ENCODE assay signal across 8 cellular contexts in the genomic region with DNA sequence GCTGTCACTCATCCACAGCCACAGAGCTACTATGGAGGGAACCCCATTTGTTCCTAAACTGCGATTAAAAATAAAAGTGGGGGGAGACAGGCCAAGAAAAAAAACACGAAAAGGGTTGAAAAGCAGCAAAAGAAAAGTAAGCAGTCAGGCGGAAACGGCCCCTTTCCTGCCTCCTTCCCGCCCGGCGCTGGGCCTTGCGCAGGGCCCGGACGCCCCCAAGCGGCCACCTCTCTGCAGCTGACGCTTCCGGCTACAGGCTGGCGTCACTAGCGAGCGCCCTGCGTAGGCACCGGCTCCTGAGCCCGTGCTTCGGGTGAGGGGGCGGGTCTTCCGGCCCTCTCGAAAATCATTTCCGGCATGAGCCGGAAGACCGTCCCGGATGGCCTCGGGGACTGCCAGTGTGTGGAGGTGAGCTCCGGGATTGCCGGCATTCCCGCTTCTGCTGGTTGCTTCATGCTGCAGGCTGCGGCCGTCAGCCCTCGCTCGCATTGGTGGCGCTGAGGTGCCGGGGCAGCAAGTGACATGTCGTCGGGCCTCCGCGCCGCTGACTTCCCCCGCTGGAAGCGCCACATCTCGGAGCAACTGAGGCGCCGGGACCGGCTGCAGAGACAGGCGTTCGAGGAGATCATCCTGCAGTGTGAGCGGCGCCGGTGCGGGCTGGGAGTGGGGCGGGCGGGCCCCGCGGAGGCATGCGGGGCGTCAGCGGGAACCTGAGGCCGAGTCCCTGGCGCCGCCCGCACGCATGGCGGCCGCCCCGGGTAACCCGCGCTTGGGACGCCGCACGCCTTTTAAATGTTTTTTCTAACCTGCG. TPM values are rescaled to one million over a fixed set of nuclear protein-coding genes. Genes with fewer than 3 reads are reported as not detected.
DNase-seq lines count a peak whose midpoint lies in the region; ATAC-seq, FAIRE-seq and TF ChIP-seq lines count a peak whose summit lies in the region.

ATG16L1 (plus strand) TSS at position 368 of the 811 bp plus-strand sequence; CDS start at position 523, 155 bp downstream.

- DNase-seq in NCI-H1417 (lab: John Stamatoyannopoulos, UW) (peak; percentile 86 to 96 (median 92)), SW 1271 (lab: John Stamatoyannopoulos, UW) (peak; percentile 83 to 86), Right ventricle myocardium inferior (ENCODE audit: missing footprints) (peak; percentile 99), pancreas (peak; percentile 95 to 98 (median 96)), tibial artery (peak; percentile 91 to 97)
- peak; percentile 87 for DNase-seq in activated naive CD8-positive, alpha-beta T cell treated with anti-CD3 and anti-CD28 coated beads, Interleukin-2, amount 50 U/mL, for 16 hours (ENCODE audit: low read depth, low spot score)

- no peaks in the 10 kb centered on the region for H3K9me3 ChIP-seq in pancreas
- H3K9me3 ChIP-seq in tibial artery: no peaks in the 10 kb centered on the region

- TF ChIP-seq CTCF in GM12874 (IDR thresholded peaks at IDR 0.05; ENCODE audit: insufficient read depth, low read depth, low read length) (peak; percentile 98), pancreas (IDR thresholded peaks at IDR 0.05) (peak; percentile 82 to 94 (median 86)), tibial artery (IDR thresholded peaks at IDR 0.05) (peak; percentile 89 to 96)

- peak; percentile 92 for ATAC-seq in HG02763 (IDR thresholded peaks at IDR 0.05; ENCODE audit: unreplicated experiment)
- ATAC-seq in Right ventricle myocardium inferior: peak; percentile 100
- ATAC-seq in pancreas: peak; percentile 99 to 100 (median 99)

- WGBS in pancreas, 2 donors: 0% methylated on average over 70 to 75 of the region's 75 CpGs

- intact Hi-C loops in Right ventricle myocardium inferior (cut with DNase I): loop anchor here (1.0 to 2.0 kb wide), 3 partner anchors 153 to 645 kb away; no protein-coding TSS in a partner anchor
- intact Hi-C loops in pancreas (cut with DNase I): no loop called here
- intact Hi-C loops in tibial artery (cut with DNase I; ENCODE audit: low total_unique reads): loop anchor here (5.0 kb wide), 2 partner anchors 399 to 639 kb away; no protein-coding TSS in a partner anchor

- H3K4me1 ChIP-seq in pancreas: peaks cover 0 to 7% (median 6%) of the 10 kb centered on the region in 3 donors
- peaks cover 0 to 30% (median 19%) of the 10 kb centered on the region in 4 donors for H3K4me1 ChIP-seq in tibial artery

- peak within 1 kb of the TSS; percentile 65 to 98 (median 89) for H3K4me3 ChIP-seq in pancreas
- H3K4me3 ChIP-seq in tibial artery: peak within 1 kb of the TSS; percentile 73 to 89

- FAIRE-seq in pancreas (lab: Jason Lieb, UNC): peak; percentile 32

- H3K36me3 ChIP-seq in pancreas (no peaks in the 10 kb centered on the region), tibial artery (peaks cover under 1 to 6% (median 4%) of the 10 kb centered on the region in 3 donors)

- H3K27me3 ChIP-seq in pancreas (no peaks in the 10 kb centered on the region), tibial artery (no peaks in the 10 kb centered on the region)

- H3K27ac ChIP-seq in pancreas (peak within 1 kb of the TSS; percentile 43 to 76 (median 68)), tibial artery (peak within 1 kb of the TSS; percentile 80 to 81)

RNA-seq across cellular contexts. Expression of gene ATG16L1, which starts in this region (rescaled TPM):
- total RNA-seq in Right ventricle myocardium inferior (15.4 TPM), pancreas (10 to 100 TPM in 3 of 6 donors, 1 to 10 TPM in 3; 7.9 to 15.0 (median 10.5) TPM)
- 10 to 100 TPM in 1 of 2 donors, 1 to 10 TPM in 1; 7.4 to 11.9 TPM for polyA plus RNA-seq in pancreas

Comparison
In these comparisons a context has a peak if more than half of its experiments do, and no peak if none do; other contexts are left out.
1. Peak in every context shown above with its lines: DNase-seq, ATAC-seq, H3K4me3 ChIP-seq and H3K27ac ChIP-seq.
2. intact Hi-C loops: an anchor here in Right ventricle myocardium inferior (1.0 to 2.0 kb wide) and tibial artery (5.0 kb wide); none called in pancreas.